Comparison of ENCODE assay signal across 1 cellular context in genomic region chr20:34637245-34638185, GRCh38.
TF ChIP-seq lines count a peak whose summit lies in the region.

No MANE protein-coding gene starts in this region.

TF ChIP-seq in HepG2, 621 proteins besides CTCF, POLR2A, EP300 and RAD21 (continued from another document and continues in another):
- TF ChIP-seq ZNF407 (CRISPR knock-in tag; IDR thresholded peaks at IDR 0.05; ENCODE audit: not compliant biosample characterization) (no peak), MXI1 (IDR thresholded peaks at IDR 0.05; ENCODE audit: borderline replicate concordance, low read depth, low read length) (peak; percentile 40; the same call in 1 of the 3 replicates), ATM (IDR thresholded peaks at IDR 0.05; ENCODE audit: borderline replicate concordance) (no peak), MYPOP (CRISPR knock-in tag; IDR thresholded peaks at IDR 0.05) (peak; percentile 46; the same call in 1 of the 2 replicates), DNMT1 (CRISPR knock-in tag; IDR thresholded peaks at IDR 0.05) (no peak), ZSCAN30 (CRISPR knock-in tag; IDR thresholded peaks at IDR 0.05) (no peak), JUNB (CRISPR knock-in tag; IDR thresholded peaks at IDR 0.05; ENCODE audit: borderline replicate concordance) (no peak; the same call in 1 of the 2 replicates), IRF2 (CRISPR knock-in tag; IDR thresholded peaks at IDR 0.05) (0 out of 2 replicates have a peak, but pooled peaks have one; percentile 31), ZNF180 (CRISPR knock-in tag; IDR thresholded peaks at IDR 0.05; ENCODE audit: borderline replicate concordance, low read depth) (no peak), CEBPB (IDR thresholded peaks at IDR 0.05; ENCODE audit: borderline replicate concordance, low read depth, low read length) (peak; percentile 98), ZBTB49 (CRISPR knock-in tag; IDR thresholded peaks at IDR 0.05; ENCODE audit: borderline replicate concordance) (no peak), THAP11 (CRISPR knock-in tag; IDR thresholded peaks at IDR 0.05) (peak; percentile 69), NRL (CRISPR knock-in tag; IDR thresholded peaks at IDR 0.05; ENCODE audit: borderline replicate concordance) (no peak), ZNF629 (CRISPR knock-in tag; conservative IDR thresholded peaks at IDR 0.05) (no peak), SRSF9 (IDR thresholded peaks at IDR 0.05; ENCODE audit: borderline replicate concordance, insufficient read depth, low read depth, low read length, poor library complexity, severe bottlenecking) (no peak), GZF1 (CRISPR knock-in tag; IDR thresholded peaks at IDR 0.05) (no peak), SAP130 (CRISPR knock-in tag; IDR thresholded peaks at IDR 0.05; ENCODE audit: low read depth) (peak; percentile 74), SMC3 (IDR thresholded peaks at IDR 0.05; ENCODE audit: low read length) (peak; percentile 37; the same call in 1 of the 2 replicates), CBX5 (CRISPR knock-in tag; IDR thresholded peaks at IDR 0.05; ENCODE audit: borderline replicate concordance) (no peak), FOSL2 (CRISPR knock-in tag; IDR thresholded peaks at IDR 0.05) (peak; percentile 98), HDAC1 (CRISPR knock-in tag; IDR thresholded peaks at IDR 0.05) (0 out of 2 replicates have a peak, but pooled peaks have one; percentile 23), AHDC1 (CRISPR knock-in tag; IDR thresholded peaks at IDR 0.05; ENCODE audit: borderline replicate concordance) (0 out of 2 replicates have a peak, but pooled peaks have one; percentile 26), ZNF296 (CRISPR knock-in tag; conservative IDR thresholded peaks at IDR 0.05) (no peak), CREM (IDR thresholded peaks at IDR 0.05) (peak; percentile 48; the same call in 1 of the 2 replicates), CREM (CRISPR knock-in tag; IDR thresholded peaks at IDR 0.05) (no peak), FOXK1 (CRISPR knock-in tag; IDR thresholded peaks at IDR 0.05; ENCODE audit: borderline replicate concordance, low read depth) (peak; percentile 45; the same call in 1 of the 2 replicates), POGZ (CRISPR knock-in tag; IDR thresholded peaks at IDR 0.05) (no peak), ZNF281 (CRISPR knock-in tag; IDR thresholded peaks at IDR 0.05; ENCODE audit: borderline replicate concordance) (0 out of 2 replicates have a peak, but pooled peaks have one; percentile 15), TMF1 (CRISPR knock-in tag; IDR thresholded peaks at IDR 0.05; ENCODE audit: low read depth) (no peak), ZNF350 (CRISPR knock-in tag; IDR thresholded peaks at IDR 0.05; ENCODE audit: borderline replicate concordance, low read depth) (no peak), RCOR2 (CRISPR knock-in tag; IDR thresholded peaks at IDR 0.05) (peak; percentile 86), GPN1 (CRISPR knock-in tag; IDR thresholded peaks at IDR 0.05; ENCODE audit: borderline replicate concordance) (no peak), NR2F1 (CRISPR knock-in tag; IDR thresholded peaks at IDR 0.05) (no peak)
